In the genomic region with DNA sequence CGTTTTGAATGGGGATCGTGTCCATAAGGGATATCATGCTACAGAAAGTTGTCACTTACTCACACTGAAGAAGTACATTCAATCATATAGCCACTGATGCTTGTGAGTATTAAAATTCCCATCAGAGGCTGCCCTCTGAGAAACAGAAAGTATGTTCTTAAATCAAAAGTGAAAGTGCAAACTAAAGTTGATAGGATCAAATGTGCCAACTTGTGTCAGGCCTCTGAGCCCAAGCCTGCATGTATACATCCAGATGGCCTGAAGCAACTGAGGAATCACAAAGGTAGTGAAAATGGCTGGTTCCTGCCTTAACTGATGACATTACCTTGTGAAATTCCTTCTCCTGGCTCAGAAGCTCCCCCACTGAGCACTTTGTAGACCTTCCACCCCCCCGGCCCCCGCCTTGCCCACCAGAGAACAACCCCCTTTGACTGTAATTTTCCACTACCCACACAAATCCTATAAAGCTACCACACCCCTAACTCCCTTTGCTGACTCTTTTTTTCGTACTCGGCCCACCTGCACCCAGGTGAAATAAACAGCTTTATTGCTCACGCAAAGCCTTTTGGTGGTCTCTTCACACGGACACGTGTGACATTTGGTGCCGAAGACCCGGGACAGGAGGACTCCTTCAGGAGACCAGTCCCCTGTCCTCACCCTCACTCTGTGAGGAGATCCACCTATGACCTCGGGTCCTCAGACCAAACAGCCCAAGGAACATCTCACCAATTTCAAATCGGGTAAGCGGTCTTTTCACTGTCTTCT, we compare ENCODE assay signal across 8 cellular contexts. TPM values are rescaled to one million over a fixed set of nuclear protein-coding genes. Genes with fewer than 3 reads are reported as not detected.
DNase-seq lines count a peak whose midpoint lies in the region; ATAC-seq and TF ChIP-seq lines count a peak whose summit lies in the region.
"Not testable (repeated sequence)": the region's sequence is repeated elsewhere in the genome, so short reads cannot be mapped to it uniquely, and the experiment has no call there.

No MANE protein-coding gene starts in this region.

- H3K27me3 Mint-ChIP-seq in glutamatergic neuron (ENCODE audit: unreplicated experiment); naive thymus-derived CD4-positive, alpha-beta T cell: not testable (repeated sequence)

- not testable (repeated sequence) for H4K20me1 ChIP-seq in OCI-LY3 (ENCODE audit: insufficient read depth, low read length)

- ATAC-seq in HG03378 (IDR thresholded peaks at IDR 0.05; ENCODE audit: unreplicated experiment): peak; percentile 60
- ATAC-seq in naive thymus-derived CD4-positive, alpha-beta T cell: peak; percentile 60

- CTCF ChIA-PET in naive thymus-derived CD4-positive, alpha-beta T cell (lab: Charles Lee): interaction anchor here (1.2 kb wide), 1 partner anchor 248 kb away, joined by 3 read pairs; no protein-coding TSS in a partner anchor

- not testable (repeated sequence) for H3K9me3 Mint-ChIP-seq in glutamatergic neuron (ENCODE audit: unreplicated experiment); naive thymus-derived CD4-positive, alpha-beta T cell

- peaks cover 12% of the 10 kb centered on the region; the same call in 1 of the 2 replicates for H3K4me1 ChIP-seq in OCI-LY3 (ENCODE audit: low read length)
- H3K4me1 ChIP-seq in breast epithelium: not testable (repeated sequence)
- peaks cover 10 to 19% of the 10 kb centered on the region in 2 donors for H3K4me1 ChIP-seq in naive thymus-derived CD4-positive, alpha-beta T cell (ENCODE audit: control insufficient read depth in 2 of 2, insufficient read depth in 2 of 2, low read length in 2 of 2)

- not testable (repeated sequence) for H3K27ac Mint-ChIP-seq in glutamatergic neuron (ENCODE audit: unreplicated experiment)
- H3K27ac Mint-ChIP-seq in naive thymus-derived CD4-positive, alpha-beta T cell: peak overlapping the region in 4 of 9 donors; percentile 82 to 95 (median 92)

- H3K4me3 Mint-ChIP-seq in glutamatergic neuron (ENCODE audit: unreplicated experiment): peak overlapping the region; percentile 72
- peak overlapping the region in 9 of 10 donors; percentile 90 to 95 (median 94) for H3K4me3 Mint-ChIP-seq in naive thymus-derived CD4-positive, alpha-beta T cell

- peak overlapping the region; percentile 73 for H3K9ac ChIP-seq in OCI-LY3 (ENCODE audit: low read length)

- not testable (repeated sequence) for H3K4me1 Mint-ChIP-seq in glutamatergic neuron (ENCODE audit: low read depth, unreplicated experiment)
- peaks cover 20 to 47% (median 38%) of the 10 kb centered on the region in 7 donors for H3K4me1 Mint-ChIP-seq in naive thymus-derived CD4-positive, alpha-beta T cell

- H3K27ac ChIP-seq in OCI-LY3 (ENCODE audit: low read length): not testable (repeated sequence)
- peak overlapping the region; percentile 87 to 94 for H3K27ac ChIP-seq in breast epithelium
- peak overlapping the region; percentile 80 for H3K27ac ChIP-seq in naive thymus-derived CD4-positive, alpha-beta T cell (ENCODE audit: low read depth, low read length)

- H3K4me3 ChIP-seq in OCI-LY3 (ENCODE audit: low read length): peak overlapping the region; percentile 95
- H3K4me3 ChIP-seq in breast epithelium: peak overlapping the region; percentile 62 to 75 (median 73)
- H3K4me3 ChIP-seq in naive thymus-derived CD4-positive, alpha-beta T cell (ENCODE audit: low read length): peak overlapping the region; percentile 64

- not testable (repeated sequence) for H3K9me3 ChIP-seq in OCI-LY3 (ENCODE audit: insufficient read depth, low read length); breast epithelium; naive thymus-derived CD4-positive, alpha-beta T cell (ENCODE audit: control insufficient read depth in 2 of 3, low read length in 3 of 3)

- not testable (repeated sequence) for H3K27me3 ChIP-seq in OCI-LY3 (ENCODE audit: low read depth, low read length); breast epithelium; naive thymus-derived CD4-positive, alpha-beta T cell (ENCODE audit: control insufficient read depth in 2 of 2, insufficient read depth in 2 of 2, low read length in 2 of 2)

- H3K36me3 ChIP-seq in OCI-LY3 (replicated peaks; ENCODE audit: low read depth, low read length); breast epithelium; naive thymus-derived CD4-positive, alpha-beta T cell (ENCODE audit: control insufficient read depth in 2 of 3, insufficient read depth in 3 of 3, low read length in 3 of 3): not testable (repeated sequence)

- not testable (repeated sequence) for TF ChIP-seq POLR2A in breast epithelium (IDR thresholded peaks at IDR 0.05)

- not testable (repeated sequence) for H3K36me3 Mint-ChIP-seq in glutamatergic neuron (ENCODE audit: unreplicated experiment)
- H3K36me3 Mint-ChIP-seq in naive thymus-derived CD4-positive, alpha-beta T cell: peaks cover 0 to 11% (median 3%) of the 10 kb centered on the region in 5 donors

- H3K79me2 ChIP-seq in OCI-LY3 (ENCODE audit: low read length): not testable (repeated sequence)

- H3K4me2 ChIP-seq in OCI-LY3 (ENCODE audit: low read length): peak overlapping the region; percentile 99

- not testable (repeated sequence) for TF ChIP-seq CTCF in OCI-LY3 (IDR thresholded peaks at IDR 0.05; ENCODE audit: low read depth, low read length); breast epithelium (IDR thresholded peaks at IDR 0.05); glutamatergic neuron (IDR thresholded peaks at IDR 0.05; ENCODE audit: partially characterized antibody, unreplicated experiment)

- POLR2A ChIA-PET in naive thymus-derived CD4-positive, alpha-beta T cell (lab: Charles Lee): interaction anchor here (1.1 to 1.6 kb wide), 4 partner anchors 24 to 197 kb away, joined by 4 to 7 read pairs (median 6); no protein-coding TSS in a partner anchor

- peak overlapping the region; percentile 93; the same call in 1 of the 2 replicates for H2AFZ ChIP-seq in OCI-LY3 (ENCODE audit: low read depth, low read length)

- peak; percentile 39 for DNase-seq in CD1c-positive myeloid dendritic cell (ENCODE audit: extremely low spot score)
- peak; percentile 14 to 16 for DNase-seq in activated CD4-positive, alpha-beta T cell treated with anti-CD3 and anti-CD28 coated beads, Interleukin-2, amount 50 U/mL, for 4 hours
- DNase-seq in breast epithelium (ENCODE audit: low spot score in 2 of 2); glutamatergic neuron: not testable (repeated sequence)
- DNase-seq in naive thymus-derived CD4-positive, alpha-beta T cell: peak in 7 of 9 donors; percentile 25 to 52 (median 46)
- DNase-seq in stimulated activated CD8-positive, alpha-beta memory T cell treated with anti-CD3 and anti-CD28 coated beads, Interleukin-12 subunit alpha, Interleukin-12 subunit beta, amount 100 ng/mL, for 4 hours (ENCODE audit: low read depth): peak; percentile 15

- intact Hi-C loops in breast epithelium (cut with DNase I; ENCODE audit: low total_unique reads): not testable (repeated sequence)
- intact Hi-C loops in naive thymus-derived CD4-positive, alpha-beta T cell (cut with micrococcal nuclease): loop anchor here (1.0 to 5.0 kb wide), 11 partner anchors 26 to 453 kb away; partner anchors contain the start of genes GARS1 (in 2 of the 2), FKBP14 (in 1 of the 2) and ZNRF2 (in 1 of the 2)

RNA-seq across cellular contexts. Expression of gene NOD1, which starts 1.0 kb away (rescaled TPM):
- total RNA-seq in breast epithelium (10 to 100 TPM; 11.2 to 34.4 (median 21.4) TPM), glutamatergic neuron (ENCODE audit: unreplicated experiment) (9.3 TPM)
- total RNA-seq in naive thymus-derived CD4-positive, alpha-beta T cell: 10 to 100 TPM; 17.3 to 24.6 (median 19.2) TPM
- polyA plus RNA-seq in naive thymus-derived CD4-positive, alpha-beta T cell: 1 to 10 TPM; 6.1 to 6.5 TPM

RNA-seq across cellular contexts. Expression of gene GGCT, which starts 25.1 kb away (rescaled TPM):
- total RNA-seq in breast epithelium (10 to 100 TPM; 25.3 to 59.6 (median 44.6) TPM), glutamatergic neuron (ENCODE audit: unreplicated experiment) (25.0 TPM)
- 10 to 100 TPM in 4 of 5 experiments, 1 to 10 TPM in 1; 9.5 to 39.2 (median 10.8) TPM for total RNA-seq in naive thymus-derived CD4-positive, alpha-beta T cell
- polyA plus RNA-seq in naive thymus-derived CD4-positive, alpha-beta T cell: 10 to 100 TPM; 18.9 to 30.0 TPM
